In the genomic region with DNA sequence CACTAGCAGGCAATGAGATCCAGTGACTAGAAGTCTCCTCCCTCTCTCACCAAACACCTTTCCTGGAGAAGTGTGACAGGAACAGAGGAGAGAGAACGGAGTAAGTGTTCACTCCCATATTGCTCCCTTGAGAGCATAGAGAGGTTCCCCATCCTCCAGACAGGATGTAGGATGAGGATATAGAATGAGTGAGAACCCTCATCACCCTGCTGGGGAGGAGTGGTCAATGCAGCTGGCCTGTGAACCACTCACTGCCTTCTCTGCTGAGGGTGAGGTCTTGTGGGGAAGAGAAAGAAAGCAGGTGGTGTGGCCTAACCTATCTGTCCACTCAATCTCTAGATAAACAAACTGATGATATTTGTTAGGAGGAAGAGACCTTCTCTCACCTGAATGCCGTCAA, we compare ENCODE assay signal across 1 cellular context.
TF ChIP-seq lines count a peak whose summit lies in the region.

No MANE protein-coding gene starts in this region.

TF ChIP-seq in HepG2, 621 proteins besides CTCF, POLR2A, EP300 and RAD21:
- TF ChIP-seq, protein P1, sequence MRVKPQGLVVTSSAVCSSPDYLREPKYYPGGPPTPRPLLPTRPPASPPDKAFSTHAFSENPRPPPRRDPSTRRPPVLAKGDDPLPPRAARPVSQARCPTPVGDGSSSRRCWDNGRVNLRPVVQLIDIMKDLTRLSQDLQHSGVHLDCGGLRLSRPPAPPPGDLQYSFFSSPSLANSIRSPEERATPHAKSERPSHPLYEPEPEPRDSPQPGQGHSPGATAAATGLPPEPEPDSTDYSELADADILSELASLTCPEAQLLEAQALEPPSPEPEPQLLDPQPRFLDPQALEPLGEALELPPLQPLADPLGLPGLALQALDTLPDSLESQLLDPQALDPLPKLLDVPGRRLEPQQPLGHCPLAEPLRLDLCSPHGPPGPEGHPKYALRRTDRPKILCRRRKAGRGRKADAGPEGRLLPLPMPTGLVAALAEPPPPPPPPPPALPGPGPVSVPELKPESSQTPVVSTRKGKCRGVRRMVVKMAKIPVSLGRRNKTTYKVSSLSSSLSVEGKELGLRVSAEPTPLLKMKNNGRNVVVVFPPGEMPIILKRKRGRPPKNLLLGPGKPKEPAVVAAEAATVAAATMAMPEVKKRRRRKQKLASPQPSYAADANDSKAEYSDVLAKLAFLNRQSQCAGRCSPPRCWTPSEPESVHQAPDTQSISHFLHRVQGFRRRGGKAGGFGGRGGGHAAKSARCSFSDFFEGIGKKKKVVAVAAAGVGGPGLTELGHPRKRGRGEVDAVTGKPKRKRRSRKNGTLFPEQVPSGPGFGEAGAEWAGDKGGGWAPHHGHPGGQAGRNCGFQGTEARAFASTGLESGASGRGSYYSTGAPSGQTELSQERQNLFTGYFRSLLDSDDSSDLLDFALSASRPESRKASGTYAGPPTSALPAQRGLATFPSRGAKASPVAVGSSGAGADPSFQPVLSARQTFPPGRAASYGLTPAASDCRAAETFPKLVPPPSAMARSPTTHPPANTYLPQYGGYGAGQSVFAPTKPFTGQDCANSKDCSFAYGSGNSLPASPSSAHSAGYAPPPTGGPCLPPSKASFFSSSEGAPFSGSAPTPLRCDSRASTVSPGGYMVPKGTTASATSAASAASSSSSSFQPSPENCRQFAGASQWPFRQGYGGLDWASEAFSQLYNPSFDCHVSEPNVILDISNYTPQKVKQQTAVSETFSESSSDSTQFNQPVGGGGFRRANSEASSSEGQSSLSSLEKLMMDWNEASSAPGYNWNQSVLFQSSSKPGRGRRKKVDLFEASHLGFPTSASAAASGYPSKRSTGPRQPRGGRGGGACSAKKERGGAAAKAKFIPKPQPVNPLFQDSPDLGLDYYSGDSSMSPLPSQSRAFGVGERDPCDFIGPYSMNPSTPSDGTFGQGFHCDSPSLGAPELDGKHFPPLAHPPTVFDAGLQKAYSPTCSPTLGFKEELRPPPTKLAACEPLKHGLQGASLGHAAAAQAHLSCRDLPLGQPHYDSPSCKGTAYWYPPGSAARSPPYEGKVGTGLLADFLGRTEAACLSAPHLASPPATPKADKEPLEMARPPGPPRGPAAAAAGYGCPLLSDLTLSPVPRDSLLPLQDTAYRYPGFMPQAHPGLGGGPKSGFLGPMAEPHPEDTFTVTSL (CRISPR knock-in tag; IDR thresholded peaks at IDR 0.05; ENCODE audit: borderline replicate concordance) = no peak
- no peak for TF ChIP-seq NR1H2 (CRISPR knock-in tag; IDR thresholded peaks at IDR 0.05; ENCODE audit: borderline replicate concordance, low read depth)
- TF ChIP-seq, protein P2, sequence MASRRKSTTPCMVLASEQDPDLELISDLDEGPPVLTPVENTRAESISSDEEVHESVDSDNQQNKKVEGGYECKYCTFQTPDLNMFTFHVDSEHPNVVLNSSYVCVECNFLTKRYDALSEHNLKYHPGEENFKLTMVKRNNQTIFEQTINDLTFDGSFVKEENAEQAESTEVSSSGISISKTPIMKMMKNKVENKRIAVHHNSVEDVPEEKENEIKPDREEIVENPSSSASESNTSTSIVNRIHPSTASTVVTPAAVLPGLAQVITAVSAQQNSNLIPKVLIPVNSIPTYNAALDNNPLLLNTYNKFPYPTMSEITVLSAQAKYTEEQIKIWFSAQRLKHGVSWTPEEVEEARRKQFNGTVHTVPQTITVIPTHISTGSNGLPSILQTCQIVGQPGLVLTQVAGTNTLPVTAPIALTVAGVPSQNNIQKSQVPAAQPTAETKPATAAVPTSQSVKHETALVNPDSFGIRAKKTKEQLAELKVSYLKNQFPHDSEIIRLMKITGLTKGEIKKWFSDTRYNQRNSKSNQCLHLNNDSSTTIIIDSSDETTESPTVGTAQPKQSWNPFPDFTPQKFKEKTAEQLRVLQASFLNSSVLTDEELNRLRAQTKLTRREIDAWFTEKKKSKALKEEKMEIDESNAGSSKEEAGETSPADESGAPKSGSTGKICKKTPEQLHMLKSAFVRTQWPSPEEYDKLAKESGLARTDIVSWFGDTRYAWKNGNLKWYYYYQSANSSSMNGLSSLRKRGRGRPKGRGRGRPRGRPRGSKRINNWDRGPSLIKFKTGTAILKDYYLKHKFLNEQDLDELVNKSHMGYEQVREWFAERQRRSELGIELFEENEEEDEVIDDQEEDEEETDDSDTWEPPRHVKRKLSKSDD (CRISPR knock-in tag; IDR thresholded peaks at IDR 0.05; ENCODE audit: low read depth) = no peak
- no peak for TF ChIP-seq ATF4 (CRISPR knock-in tag; IDR thresholded peaks at IDR 0.05)
- TF ChIP-seq ZNF709 (CRISPR knock-in tag; IDR thresholded peaks at IDR 0.05) = no peak
- TF ChIP-seq ZNF878 (CRISPR knock-in tag; IDR thresholded peaks at IDR 0.05) = no peak
- no peak for TF ChIP-seq ELF1 (CRISPR knock-in tag; IDR thresholded peaks at IDR 0.05)
- TF ChIP-seq ZEB1 (IDR thresholded peaks at IDR 0.05; ENCODE audit: insufficient replicate concordance, low read depth) = no peak
- no peak for TF ChIP-seq PAWR (CRISPR knock-in tag; IDR thresholded peaks at IDR 0.05; ENCODE audit: borderline replicate concordance)
- TF ChIP-seq KMT2B (CRISPR knock-in tag; IDR thresholded peaks at IDR 0.05) = no peak
- no peak for TF ChIP-seq RBM22 (optimal IDR thresholded peaks at IDR 0.05; ENCODE audit: low read length)
- TF ChIP-seq NKX3-1 (CRISPR knock-in tag; IDR thresholded peaks at IDR 0.05) = no peak
- no peak for TF ChIP-seq ZC3H13 (CRISPR knock-in tag; IDR thresholded peaks at IDR 0.05)
- TF ChIP-seq ATRX (CRISPR knock-in tag; IDR thresholded peaks at IDR 0.05; ENCODE audit: borderline replicate concordance) = no peak
- no peak for TF ChIP-seq AKAP8 (CRISPR knock-in tag; IDR thresholded peaks at IDR 0.05)
- no peak for TF ChIP-seq ZNF780A (CRISPR knock-in tag; IDR thresholded peaks at IDR 0.05)
- TF ChIP-seq ZNF792 (CRISPR knock-in tag; IDR thresholded peaks at IDR 0.05) = no peak
- no peak for TF ChIP-seq GATAD1 (CRISPR knock-in tag; IDR thresholded peaks at IDR 0.05)
- TF ChIP-seq, protein P3, sequence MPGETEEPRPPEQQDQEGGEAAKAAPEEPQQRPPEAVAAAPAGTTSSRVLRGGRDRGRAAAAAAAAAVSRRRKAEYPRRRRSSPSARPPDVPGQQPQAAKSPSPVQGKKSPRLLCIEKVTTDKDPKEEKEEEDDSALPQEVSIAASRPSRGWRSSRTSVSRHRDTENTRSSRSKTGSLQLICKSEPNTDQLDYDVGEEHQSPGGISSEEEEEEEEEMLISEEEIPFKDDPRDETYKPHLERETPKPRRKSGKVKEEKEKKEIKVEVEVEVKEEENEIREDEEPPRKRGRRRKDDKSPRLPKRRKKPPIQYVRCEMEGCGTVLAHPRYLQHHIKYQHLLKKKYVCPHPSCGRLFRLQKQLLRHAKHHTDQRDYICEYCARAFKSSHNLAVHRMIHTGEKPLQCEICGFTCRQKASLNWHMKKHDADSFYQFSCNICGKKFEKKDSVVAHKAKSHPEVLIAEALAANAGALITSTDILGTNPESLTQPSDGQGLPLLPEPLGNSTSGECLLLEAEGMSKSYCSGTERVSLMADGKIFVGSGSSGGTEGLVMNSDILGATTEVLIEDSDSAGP (CRISPR knock-in tag; IDR thresholded peaks at IDR 0.05; ENCODE audit: borderline replicate concordance) = no peak
